ENCODE assay signal across 24 cellular contexts in genomic region chr4:94399721-94400120, GRCh38. TPM values are rescaled to one million over a fixed set of nuclear protein-coding genes. Genes with fewer than 3 reads are reported as not detected.
"Had no signal": no experiment of that assay in that cellular context is flagged by ENCODE, and none has a peak within 500 bp of the region (broad histone marks: within the 10 kb centered on the region; RNA-seq: fewer than 3 reads in every experiment).

No MANE protein-coding gene starts in this region.

- DNase-seq: effector memory CD8-positive, alpha-beta T cell; gastrocnemius medialis; kidney; left colon; mammary epithelial cell; mucosa of descending colon; natural killer cell; posterior cingulate gyrus; right cardiac atrium; stimulated activated CD4-positive, alpha-beta T cell treated with anti-CD3 and anti-CD28 coated beads, Interleukin-4, amount 100 ng/mL, for 1 hour; stimulated activated CD8-positive, alpha-beta memory T cell treated with anti-CD3 and anti-CD28 coated beads, Interleukin-4, amount 100 ng/mL, for 48 hours; stimulated activated naive CD8-positive, alpha-beta T cell treated with anti-CD3 and anti-CD28 coated beads, Interleukin-15, Interleukin-2, amounts not matched to agents 100 U/mL and 50 U/mL, for 24 hours; thyroid gland; upper lobe of left lung had no signal

- H3K27me3 ChIP-seq: esophagus muscularis mucosa, gastrocnemius medialis, hepatocyte, suprapubic skin, thyroid gland, upper lobe of left lung, vagina had no signal

- ATAC-seq: effector memory CD8-positive, alpha-beta T cell; gastrocnemius medialis; left colon; mucosa of descending colon; natural killer cell; stimulated activated effector memory CD8-positive, alpha-beta T cell treated with anti-CD3 and anti-CD28 coated beads, Interleukin-12 subunit alpha, Interleukin-12 subunit beta, amount 100 ng/mL, for 72 hours; stimulated activated naive CD8-positive, alpha-beta T cell treated with anti-CD3 and anti-CD28 coated beads, Interleukin-15, Interleukin-2, amounts not matched to agents 100 U/mL and 50 U/mL, for 24 hours had no signal

- H3K36me3 ChIP-seq: esophagus muscularis mucosa, gastrocnemius medialis, suprapubic skin, thyroid gland, upper lobe of left lung, vagina had no signal

- H3K27ac ChIP-seq: epithelial cell of prostate, esophagus muscularis mucosa, gastrocnemius medialis, hepatocyte, suprapubic skin, thyroid gland, upper lobe of left lung, vagina had no signal

- H3K4me3 ChIP-seq: esophagus muscularis mucosa, gastrocnemius medialis, hepatocyte, mucosa of descending colon, smooth muscle cell, suprapubic skin, thyroid gland, upper lobe of left lung, vagina had no signal

- H3K9me3 ChIP-seq: esophagus muscularis mucosa, gastrocnemius medialis, mucosa of descending colon, suprapubic skin, thyroid gland, upper lobe of left lung, vagina had no signal

- H3K4me1 ChIP-seq: suprapubic skin, thyroid gland, upper lobe of left lung, vagina had no signal

RNA-seq across cellular contexts. Expression of gene HPGDS, which starts 57.1 kb away (rescaled TPM):
- total RNA-seq: fibroblast of villous mesenchyme, mammary epithelial cell, neural crest cell, osteocyte, smooth muscle cell had no signal
- polyA plus RNA-seq: mammary epithelial cell, smooth muscle cell had no signal
